ENCODE assay signal across 9 cellular contexts in the genomic region with DNA sequence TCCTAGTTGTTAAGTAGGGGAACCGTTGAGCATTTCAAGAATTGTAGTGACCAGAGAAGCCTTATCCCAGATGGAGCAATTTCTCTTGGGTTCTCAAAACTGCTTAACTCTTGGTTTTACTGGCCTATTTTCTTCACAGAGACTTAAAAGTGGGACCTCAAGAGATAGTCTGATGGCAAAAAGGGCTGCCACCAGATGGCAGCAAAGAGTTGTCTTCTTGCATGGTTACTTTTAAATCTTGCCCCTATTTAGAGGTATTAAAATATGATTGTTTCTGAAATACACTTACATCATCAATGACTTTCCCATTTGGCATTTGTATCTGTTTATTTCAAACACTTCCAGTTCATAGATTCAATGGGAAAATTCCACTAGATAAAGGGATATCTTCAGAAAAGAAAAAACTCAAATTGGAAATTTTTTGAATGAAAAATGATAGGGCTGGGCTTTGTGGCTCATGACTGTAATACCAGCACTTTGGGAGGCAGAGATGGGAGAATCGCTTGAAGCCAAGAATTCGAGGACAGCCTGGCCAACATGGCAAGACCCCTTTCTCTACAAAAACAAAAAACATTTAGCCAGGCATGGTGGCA.
DNase-seq lines count a peak whose midpoint lies in the region; ATAC-seq and TF ChIP-seq lines count a peak whose summit lies in the region.
"Had no signal": no experiment of that assay in that cellular context is flagged by ENCODE, and none has a peak within 500 bp of the region (broad histone marks: within the 10 kb centered on the region; RNA-seq: fewer than 3 reads in every experiment).

No MANE protein-coding gene starts in this region.

- no peak for TF ChIP-seq POLR2A in gastroesophageal sphincter (IDR thresholded peaks at IDR 0.05)

- H3K4me3 ChIP-seq in gastroesophageal sphincter = no peak overlapping the region

- TF ChIP-seq CTCF in gastroesophageal sphincter (IDR thresholded peaks at IDR 0.05) = peak; percentile 77 to 79 (median 78)

- WGBS in gastroesophageal sphincter (ENCODE audit: low coverage in 1 of 2), 2 donors = 54 to 63% methylated on average over 3 of the region's 3 CpGs

- DNase-seq in DMS53 (lab: John Stamatoyannopoulos, UW) (peak; percentile 87), NCI-H1105 (lab: John Stamatoyannopoulos, UW) (peak; percentile 58), posterior cingulate gyrus (peak in 7 of 10 donors; percentile 59 to 85 (median 66)), GF-D8 (lab: John Stamatoyannopoulos, UW) (no peak)
- DNase-seq in activated CD4-positive, alpha-beta T cell treated with anti-CD3 and anti-CD28 coated beads, Interleukin-2, amount 50 U/mL, for 1 hour = peak; percentile 6
- DNase-seq: activated B cell treated with CpG ODN at 0.5 μM for 24 hours had no signal

- no peaks in the 10 kb centered on the region for H3K36me3 ChIP-seq in gastroesophageal sphincter

- peak; percentile 51 for ATAC-seq in GM21619 (IDR thresholded peaks at IDR 0.05; ENCODE audit: unreplicated experiment)
- ATAC-seq in gastroesophageal sphincter = peak; percentile 46
- ATAC-seq in HG03196 (IDR thresholded peaks at IDR 0.05; ENCODE audit: unreplicated experiment) = no peak

- H3K4me1 ChIP-seq in gastroesophageal sphincter = peaks cover 0 to 5% (median 0%) of the 10 kb centered on the region in 3 donors

- no peaks in the 10 kb centered on the region for H3K27me3 ChIP-seq in gastroesophageal sphincter

- no peaks in the 10 kb centered on the region for H3K9me3 ChIP-seq in gastroesophageal sphincter

- no peak overlapping the region for H3K27ac ChIP-seq in gastroesophageal sphincter

- intact Hi-C loops in posterior cingulate gyrus (cut with DNase I) = loop anchor here (1.0 kb wide), 1 partner anchor 299 kb away; no protein-coding TSS in a partner anchor

- no peak for TF ChIP-seq EP300 in gastroesophageal sphincter (IDR thresholded peaks at IDR 0.05)
